In the genomic region with DNA sequence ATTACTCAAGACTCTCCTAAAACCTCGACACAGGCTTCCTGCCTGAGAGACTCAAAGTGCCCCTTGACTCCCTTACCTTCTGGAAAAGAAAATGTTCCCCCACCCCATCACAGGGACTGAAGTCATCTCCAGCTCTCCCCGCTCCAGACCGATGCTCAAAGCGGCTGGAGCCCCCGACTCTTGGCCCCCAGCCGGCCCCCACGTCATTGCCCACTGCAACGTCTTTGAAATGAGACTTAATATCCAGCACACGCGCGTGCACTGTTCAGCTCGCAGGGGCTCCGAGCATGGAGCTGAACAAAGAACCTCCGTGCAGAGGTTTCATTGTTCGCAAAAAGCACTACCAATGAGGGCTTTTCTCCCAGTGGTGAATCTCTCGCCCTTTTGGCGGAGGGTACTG, we compare ENCODE assay signal across 20 cellular contexts.
"Had no signal": no experiment of that assay in that cellular context is flagged by ENCODE, and none has a peak within 500 bp of the region (broad histone marks: within the 10 kb centered on the region; RNA-seq: fewer than 3 reads in every experiment).

No MANE protein-coding gene starts in this region.

- H2AFZ ChIP-seq: parathyroid adenoma had no signal

- H3K27ac ChIP-seq: parathyroid adenoma, prostate gland, right atrium auricular region, thoracic aorta, tibial nerve, upper lobe of left lung had no signal

- H3K4me1 ChIP-seq: parathyroid adenoma, prostate gland, right atrium auricular region had no signal

- H3K9me3 ChIP-seq: mucosa of descending colon, prostate gland, right atrium auricular region, thoracic aorta, tibial nerve, upper lobe of left lung had no signal

- H3K4me1 Mint-ChIP-seq: stimulated activated effector memory CD8-positive, alpha-beta T cell treated with anti-CD3 and anti-CD28 coated beads, Interleukin-12 subunit alpha, Interleukin-12 subunit beta, amount 100 ng/mL, for 72 hours had no signal

- H3K4me3 ChIP-seq: lung, mucosa of descending colon, prostate gland, right atrium auricular region, thoracic aorta, tibial nerve, upper lobe of left lung had no signal

- H3K4me3 Mint-ChIP-seq: memory B cell; naive B cell; nephron progenitor cell; stimulated activated effector memory CD8-positive, alpha-beta T cell treated with anti-CD3 and anti-CD28 coated beads, Interleukin-12 subunit alpha, Interleukin-12 subunit beta, amount 100 ng/mL, for 72 hours; stimulated activated naive CD8-positive, alpha-beta T cell treated with anti-CD3 and anti-CD28 coated beads, Interleukin-15, Interleukin-2, amounts not matched to agents 100 ng/mL and 50 ng/mL, for 24 hours had no signal

- H3K27me3 ChIP-seq: dorsolateral prefrontal cortex, right atrium auricular region, tibial nerve, upper lobe of left lung had no signal

- H3K36me3 ChIP-seq: prostate gland, right atrium auricular region, thoracic aorta, tibial nerve, upper lobe of left lung had no signal

- H3K27me3 Mint-ChIP-seq: naive B cell; stimulated activated naive CD8-positive, alpha-beta T cell treated with anti-CD3 and anti-CD28 coated beads, Interleukin-15, Interleukin-2, amounts not matched to agents 100 ng/mL and 50 ng/mL, for 24 hours had no signal

- H3K9me3 Mint-ChIP-seq: naive B cell; nephron progenitor cell; stimulated activated effector memory CD8-positive, alpha-beta T cell treated with anti-CD3 and anti-CD28 coated beads, Interleukin-12 subunit alpha, Interleukin-12 subunit beta, amount 100 ng/mL, for 72 hours; stimulated activated naive CD8-positive, alpha-beta T cell treated with anti-CD3 and anti-CD28 coated beads, Interleukin-15, Interleukin-2, amounts not matched to agents 100 ng/mL and 50 ng/mL, for 24 hours had no signal

- H3K36me3 Mint-ChIP-seq: memory B cell; naive B cell; stimulated activated effector memory CD8-positive, alpha-beta T cell treated with anti-CD3 and anti-CD28 coated beads, Interleukin-12 subunit alpha, Interleukin-12 subunit beta, amount 100 ng/mL, for 72 hours had no signal

- H3K9ac ChIP-seq: parathyroid adenoma had no signal

- DNase-seq: dorsolateral prefrontal cortex; effector CD4-positive, alpha-beta T cell; kidney; mucosa of descending colon; naive B cell; nephron progenitor cell; stimulated activated CD4-positive, alpha-beta T cell treated with anti-CD3 and anti-CD28 coated beads, Interleukin-2, amount 100 ng/mL, for 24 hours; stimulated activated CD4-positive, alpha-beta T cell treated with anti-CD3 and anti-CD28 coated beads, Interleukin-4, amount 100 ng/mL, for 24 hours had no signal

- H3K27ac Mint-ChIP-seq: memory B cell; stimulated activated effector memory CD8-positive, alpha-beta T cell treated with anti-CD3 and anti-CD28 coated beads, Interleukin-12 subunit alpha, Interleukin-12 subunit beta, amount 100 ng/mL, for 72 hours; stimulated activated naive CD8-positive, alpha-beta T cell treated with anti-CD3 and anti-CD28 coated beads, Interleukin-15, Interleukin-2, amounts not matched to agents 100 ng/mL and 50 ng/mL, for 24 hours had no signal

- ATAC-seq: left lobe of liver; mucosa of descending colon; sciatic nerve; stimulated activated effector memory CD8-positive, alpha-beta T cell treated with anti-CD3 and anti-CD28 coated beads, Interleukin-12 subunit alpha, Interleukin-12 subunit beta, amount 100 ng/mL, for 72 hours had no signal
